Comparison of ENCODE assay signal across 26 cellular contexts in genomic region chr7:129228633-129229032, GRCh38.
"Had no signal": no experiment of that assay in that cellular context is flagged by ENCODE, and none has a peak within 500 bp of the region (broad histone marks: within the 10 kb centered on the region; RNA-seq: fewer than 3 reads in every experiment).

No MANE protein-coding gene starts in this region.

- H3K9me3 Mint-ChIP-seq: activated CD8-positive, alpha-beta T cell treated with anti-CD3 and anti-CD28 coated beads for 36 hours; activated naive CD4-positive, alpha-beta T cell treated with anti-CD3 and anti-CD28 coated beads, Interleukin-2, amount 50 U/mL, for 24 hours; activated T-helper 1 cell treated with anti-CD3 and anti-CD28 coated beads, Interleukin-12 subunit alpha, Interleukin-12 subunit beta, Interleukin-2, Interleukin-4 antibody, amounts not matched to agents 30 ng/mL and 10 ng/mL and 1 ng/mL, durations not matched to agents 14 hours and 24 hours and 36 hours; central memory CD8-positive, alpha-beta T cell had no signal

- DNase-seq: activated CD4-positive, alpha-beta T cell treated with anti-CD3 and anti-CD28 coated beads for 4 hours; activated CD8-positive, alpha-beta memory T cell treated with anti-CD3 and anti-CD28 coated beads, Interleukin-2, amount 50 U/mL, for 4 hours; activated CD8-positive, alpha-beta T cell treated with anti-CD3 and anti-CD28 coated beads for 36 hours; activated effector memory CD4-positive, alpha-beta T cell treated with Interleukin-2 at 50 U/mL for 16 hours; activated naive CD4-positive, alpha-beta T cell; aorta; body of pancreas; MG63; NCI-H146; NCI-H1930; NCI-H2107; NCI-H226; NCI-H526; NCI-H82; Peyer's patch; Right ventricle myocardium superior; SK-N-SH; T-helper 1 cell; WERI-Rb-1 had no signal

- H3K4me3 ChIP-seq: body of pancreas, MG63, Peyer's patch, SJCRH30 had no signal

- H3K36me3 ChIP-seq: MG63, Peyer's patch, SJCRH30, WERI-Rb-1 had no signal

- ATAC-seq: activated CD4-positive, CD25-positive, alpha-beta regulatory T cell treated with anti-CD3 and anti-CD28 coated beads, Interleukin-2, amount 50 U/mL, for 24 hours; activated CD8-positive, alpha-beta T cell treated with anti-CD3 and anti-CD28 coated beads for 36 hours; body of pancreas had no signal

- H3K27ac Mint-ChIP-seq: activated CD8-positive, alpha-beta T cell treated with anti-CD3 and anti-CD28 coated beads for 36 hours; activated naive CD4-positive, alpha-beta T cell treated with anti-CD3 and anti-CD28 coated beads, Interleukin-2, amount 50 U/mL, for 24 hours; activated T-helper 1 cell treated with anti-CD3 and anti-CD28 coated beads, Interleukin-12 subunit alpha, Interleukin-12 subunit beta, Interleukin-2, Interleukin-4 antibody, amounts not matched to agents 30 ng/mL and 10 ng/mL and 1 ng/mL, durations not matched to agents 14 hours and 24 hours and 36 hours had no signal

- H3K36me3 Mint-ChIP-seq: activated naive CD4-positive, alpha-beta T cell treated with anti-CD3 and anti-CD28 coated beads, Interleukin-2, amount 50 U/mL, for 24 hours had no signal

- H3K4me3 Mint-ChIP-seq: activated CD8-positive, alpha-beta T cell treated with anti-CD3 and anti-CD28 coated beads for 36 hours; activated naive CD4-positive, alpha-beta T cell treated with anti-CD3 and anti-CD28 coated beads, Interleukin-2, amount 50 U/mL, for 24 hours; activated T-helper 1 cell treated with anti-CD3 and anti-CD28 coated beads, Interleukin-12 subunit alpha, Interleukin-12 subunit beta, Interleukin-2, Interleukin-4 antibody, amounts not matched to agents 30 ng/mL and 10 ng/mL and 1 ng/mL, durations not matched to agents 14 hours and 24 hours and 36 hours; central memory CD8-positive, alpha-beta T cell had no signal

- H3K27me3 Mint-ChIP-seq: activated CD8-positive, alpha-beta T cell treated with anti-CD3 and anti-CD28 coated beads for 36 hours; activated naive CD4-positive, alpha-beta T cell treated with anti-CD3 and anti-CD28 coated beads, Interleukin-2, amount 50 U/mL, for 24 hours; central memory CD8-positive, alpha-beta T cell had no signal

- H3K27ac ChIP-seq: KMS-11, Peyer's patch, RWPE1, SJCRH30, WERI-Rb-1 had no signal

- H3K27me3 ChIP-seq: body of pancreas, MG63, Peyer's patch, SJCRH30 had no signal

- H3K9me3 ChIP-seq: body of pancreas, MG63, Peyer's patch, SJCRH30, SK-N-SH had no signal
